ENCODE assay signal across 3 cellular contexts in the genomic region with DNA sequence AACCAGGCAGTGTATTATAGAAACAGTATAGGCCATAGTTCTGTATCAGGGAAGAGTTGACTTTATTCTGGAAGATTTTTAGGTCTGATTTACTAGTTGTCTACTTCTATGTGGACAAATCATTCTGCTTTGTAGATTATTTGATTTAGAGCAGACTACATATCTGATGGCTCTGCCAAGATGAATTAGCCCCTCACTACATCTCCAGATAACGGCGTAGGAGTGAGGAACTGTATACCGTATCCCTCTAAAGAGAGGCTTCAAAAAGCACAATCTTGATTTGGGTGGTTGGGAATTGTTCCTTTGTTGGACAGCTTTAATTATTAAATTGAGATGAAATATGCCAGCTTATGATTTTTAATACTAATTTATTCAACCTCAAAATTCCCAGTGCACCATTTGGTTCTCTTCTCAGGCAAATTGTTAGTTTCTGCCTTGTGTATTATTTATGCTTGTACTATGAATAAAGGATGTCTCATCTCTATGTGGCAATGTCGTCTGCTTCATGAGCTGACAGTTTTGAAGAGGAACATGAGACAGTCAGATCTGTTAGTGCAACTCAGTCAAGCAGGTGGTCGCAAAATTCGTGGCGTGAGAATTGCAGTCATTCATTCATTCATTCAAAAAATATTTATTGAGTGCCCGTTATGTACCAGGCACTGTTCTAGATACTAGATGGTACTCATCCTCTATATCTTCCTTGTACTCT.
A peak's percentile ranks its signal among the peaks of the same experiment; 100 is the strongest.
TF ChIP-seq lines count a peak whose summit lies in the region.

No MANE protein-coding gene starts in this region.

TF ChIP-seq in IMR-90, 13 proteins besides CTCF, POLR2A, EP300 and RAD21:
- 0 out of 2 replicates have a peak, but pooled peaks have one; percentile 28 for TF ChIP-seq CEBPB (IDR thresholded peaks at IDR 0.05; ENCODE audit: low read depth, low read length)
- no peak for TF ChIP-seq SMC3 (IDR thresholded peaks at IDR 0.05; ENCODE audit: low read depth, low read length)

TF ChIP-seq in SK-N-SH treated with all-trans-retinoic acid at 6 μM for 48 hours, 23 proteins besides CTCF, POLR2A, EP300 and RAD21 (continued from another document):
- TF ChIP-seq CREB5 (CRISPR knock-in tag; IDR thresholded peaks at IDR 0.05; ENCODE audit: low read depth): no peak
- TF ChIP-seq OSR1 (CRISPR knock-in tag; IDR thresholded peaks at IDR 0.05): no peak
- TF ChIP-seq SNAI2 (CRISPR knock-in tag; IDR thresholded peaks at IDR 0.05): no peak
- TF ChIP-seq, protein P1, sequence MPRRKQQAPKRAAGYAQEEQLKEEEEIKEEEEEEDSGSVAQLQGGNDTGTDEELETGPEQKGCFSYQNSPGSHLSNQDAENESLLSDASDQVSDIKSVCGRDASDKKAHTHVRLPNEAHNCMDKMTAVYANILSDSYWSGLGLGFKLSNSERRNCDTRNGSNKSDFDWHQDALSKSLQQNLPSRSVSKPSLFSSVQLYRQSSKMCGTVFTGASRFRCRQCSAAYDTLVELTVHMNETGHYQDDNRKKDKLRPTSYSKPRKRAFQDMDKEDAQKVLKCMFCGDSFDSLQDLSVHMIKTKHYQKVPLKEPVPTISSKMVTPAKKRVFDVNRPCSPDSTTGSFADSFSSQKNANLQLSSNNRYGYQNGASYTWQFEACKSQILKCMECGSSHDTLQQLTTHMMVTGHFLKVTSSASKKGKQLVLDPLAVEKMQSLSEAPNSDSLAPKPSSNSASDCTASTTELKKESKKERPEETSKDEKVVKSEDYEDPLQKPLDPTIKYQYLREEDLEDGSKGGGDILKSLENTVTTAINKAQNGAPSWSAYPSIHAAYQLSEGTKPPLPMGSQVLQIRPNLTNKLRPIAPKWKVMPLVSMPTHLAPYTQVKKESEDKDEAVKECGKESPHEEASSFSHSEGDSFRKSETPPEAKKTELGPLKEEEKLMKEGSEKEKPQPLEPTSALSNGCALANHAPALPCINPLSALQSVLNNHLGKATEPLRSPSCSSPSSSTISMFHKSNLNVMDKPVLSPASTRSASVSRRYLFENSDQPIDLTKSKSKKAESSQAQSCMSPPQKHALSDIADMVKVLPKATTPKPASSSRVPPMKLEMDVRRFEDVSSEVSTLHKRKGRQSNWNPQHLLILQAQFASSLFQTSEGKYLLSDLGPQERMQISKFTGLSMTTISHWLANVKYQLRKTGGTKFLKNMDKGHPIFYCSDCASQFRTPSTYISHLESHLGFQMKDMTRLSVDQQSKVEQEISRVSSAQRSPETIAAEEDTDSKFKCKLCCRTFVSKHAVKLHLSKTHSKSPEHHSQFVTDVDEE (CRISPR knock-in tag; IDR thresholded peaks at IDR 0.05): peak; percentile 56; the same call in 1 of the 2 replicates
- TF ChIP-seq TCF4 (CRISPR knock-in tag; IDR thresholded peaks at IDR 0.05; ENCODE audit: borderline replicate concordance): 0 out of 2 replicates have a peak, but pooled peaks have one; percentile 20
- TF ChIP-seq RARB (CRISPR knock-in tag; IDR thresholded peaks at IDR 0.05): no peak
- no peak for TF ChIP-seq ZNF8 (CRISPR knock-in tag; IDR thresholded peaks at IDR 0.05)

TF ChIP-seq in WTC11, 78 proteins besides CTCF, POLR2A, EP300 and RAD21:
- TF ChIP-seq, protein P2, sequence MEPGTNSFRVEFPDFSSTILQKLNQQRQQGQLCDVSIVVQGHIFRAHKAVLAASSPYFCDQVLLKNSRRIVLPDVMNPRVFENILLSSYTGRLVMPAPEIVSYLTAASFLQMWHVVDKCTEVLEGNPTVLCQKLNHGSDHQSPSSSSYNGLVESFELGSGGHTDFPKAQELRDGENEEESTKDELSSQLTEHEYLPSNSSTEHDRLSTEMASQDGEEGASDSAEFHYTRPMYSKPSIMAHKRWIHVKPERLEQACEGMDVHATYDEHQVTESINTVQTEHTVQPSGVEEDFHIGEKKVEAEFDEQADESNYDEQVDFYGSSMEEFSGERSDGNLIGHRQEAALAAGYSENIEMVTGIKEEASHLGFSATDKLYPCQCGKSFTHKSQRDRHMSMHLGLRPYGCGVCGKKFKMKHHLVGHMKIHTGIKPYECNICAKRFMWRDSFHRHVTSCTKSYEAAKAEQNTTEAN (CRISPR knock-in tag; IDR thresholded peaks at IDR 0.05): no peak
- TF ChIP-seq PRRX2 (CRISPR knock-in tag; IDR thresholded peaks at IDR 0.05): no peak
- no peak for TF ChIP-seq ATF3 (CRISPR knock-in tag; conservative IDR thresholded peaks at IDR 0.05)
- TF ChIP-seq, protein P3, sequence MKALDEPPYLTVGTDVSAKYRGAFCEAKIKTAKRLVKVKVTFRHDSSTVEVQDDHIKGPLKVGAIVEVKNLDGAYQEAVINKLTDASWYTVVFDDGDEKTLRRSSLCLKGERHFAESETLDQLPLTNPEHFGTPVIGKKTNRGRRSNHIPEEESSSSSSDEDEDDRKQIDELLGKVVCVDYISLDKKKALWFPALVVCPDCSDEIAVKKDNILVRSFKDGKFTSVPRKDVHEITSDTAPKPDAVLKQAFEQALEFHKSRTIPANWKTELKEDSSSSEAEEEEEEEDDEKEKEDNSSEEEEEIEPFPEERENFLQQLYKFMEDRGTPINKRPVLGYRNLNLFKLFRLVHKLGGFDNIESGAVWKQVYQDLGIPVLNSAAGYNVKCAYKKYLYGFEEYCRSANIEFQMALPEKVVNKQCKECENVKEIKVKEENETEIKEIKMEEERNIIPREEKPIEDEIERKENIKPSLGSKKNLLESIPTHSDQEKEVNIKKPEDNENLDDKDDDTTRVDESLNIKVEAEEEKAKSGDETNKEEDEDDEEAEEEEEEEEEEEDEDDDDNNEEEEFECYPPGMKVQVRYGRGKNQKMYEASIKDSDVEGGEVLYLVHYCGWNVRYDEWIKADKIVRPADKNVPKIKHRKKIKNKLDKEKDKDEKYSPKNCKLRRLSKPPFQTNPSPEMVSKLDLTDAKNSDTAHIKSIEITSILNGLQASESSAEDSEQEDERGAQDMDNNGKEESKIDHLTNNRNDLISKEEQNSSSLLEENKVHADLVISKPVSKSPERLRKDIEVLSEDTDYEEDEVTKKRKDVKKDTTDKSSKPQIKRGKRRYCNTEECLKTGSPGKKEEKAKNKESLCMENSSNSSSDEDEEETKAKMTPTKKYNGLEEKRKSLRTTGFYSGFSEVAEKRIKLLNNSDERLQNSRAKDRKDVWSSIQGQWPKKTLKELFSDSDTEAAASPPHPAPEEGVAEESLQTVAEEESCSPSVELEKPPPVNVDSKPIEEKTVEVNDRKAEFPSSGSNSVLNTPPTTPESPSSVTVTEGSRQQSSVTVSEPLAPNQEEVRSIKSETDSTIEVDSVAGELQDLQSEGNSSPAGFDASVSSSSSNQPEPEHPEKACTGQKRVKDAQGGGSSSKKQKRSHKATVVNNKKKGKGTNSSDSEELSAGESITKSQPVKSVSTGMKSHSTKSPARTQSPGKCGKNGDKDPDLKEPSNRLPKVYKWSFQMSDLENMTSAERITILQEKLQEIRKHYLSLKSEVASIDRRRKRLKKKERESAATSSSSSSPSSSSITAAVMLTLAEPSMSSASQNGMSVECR (CRISPR knock-in tag; IDR thresholded peaks at IDR 0.05; ENCODE audit: borderline replicate concordance): no peak
- TF ChIP-seq PREB (CRISPR knock-in tag; IDR thresholded peaks at IDR 0.05; ENCODE audit: borderline replicate concordance): no peak
- TF ChIP-seq ZBTB21 (CRISPR knock-in tag; IDR thresholded peaks at IDR 0.05; ENCODE audit: borderline replicate concordance): no peak
- TF ChIP-seq ZNF219 (CRISPR knock-in tag; IDR thresholded peaks at IDR 0.05; ENCODE audit: borderline replicate concordance): no peak
- no peak for TF ChIP-seq NFATC4 (CRISPR knock-in tag; IDR thresholded peaks at IDR 0.05)
- no peak for TF ChIP-seq SOX15 (CRISPR knock-in tag; IDR thresholded peaks at IDR 0.05)
- no peak for TF ChIP-seq OVOL2 (CRISPR knock-in tag; IDR thresholded peaks at IDR 0.05; ENCODE audit: borderline replicate concordance)
